ENCODE assay signal across 11 cellular contexts in the genomic region with DNA sequence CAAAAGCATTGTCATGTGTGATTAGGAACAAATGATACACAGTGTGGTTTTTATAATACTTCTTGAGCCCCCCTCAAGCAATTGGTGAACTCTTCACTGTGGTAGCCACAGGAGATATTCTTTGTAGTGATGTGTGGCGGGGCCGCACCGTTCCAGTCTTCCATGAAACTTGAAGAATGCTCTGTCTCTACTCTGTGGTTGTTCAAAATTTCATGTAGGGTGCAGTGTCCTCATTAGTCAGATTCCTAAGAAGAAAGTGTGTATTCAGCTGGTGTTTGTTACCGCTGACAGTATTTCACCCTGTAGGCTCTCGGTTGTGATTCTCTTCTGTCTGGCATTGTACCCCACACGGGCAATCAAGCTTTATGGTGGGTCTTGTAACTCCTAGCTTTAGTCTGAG. TPM values are rescaled to one million over a fixed set of nuclear protein-coding genes. Genes with fewer than 3 reads are reported as not detected.
DNase-seq lines count a peak whose midpoint lies in the region; ATAC-seq and TF ChIP-seq lines count a peak whose summit lies in the region.
"Had no signal": no experiment of that assay in that cellular context is flagged by ENCODE, and none has a peak within 500 bp of the region (broad histone marks: within the 10 kb centered on the region; RNA-seq: fewer than 3 reads in every experiment).

No MANE protein-coding gene starts in this region.

- H3K27me3 Mint-ChIP-seq in T-helper 1 cell treated with Interleukin-12 subunit alpha and Interleukin-12 subunit beta and Interleukin-4 antibody, amounts not matched to agents 30 μg/mL and 1 μg/mL, for 36 hours (ENCODE audit: low read depth), result no peaks in the 10 kb centered on the region

- peaks cover 36% of the 10 kb centered on the region for H3K36me3 Mint-ChIP-seq in T-helper 1 cell treated with Interleukin-12 subunit alpha and Interleukin-12 subunit beta and Interleukin-4 antibody, amounts not matched to agents 30 μg/mL and 1 μg/mL, for 36 hours (ENCODE audit: low read depth)

- H3K9ac ChIP-seq in smooth muscle cell (ENCODE audit: low read depth), result peak overlapping the region; percentile 66

- DNase-seq in T-helper 1 cell (no peak), astrocyte of the hippocampus (ENCODE audit: low read depth, low spot score) (peak; percentile 46), smooth muscle cell (lab: John Stamatoyannopoulos, UW; ENCODE audit: unreplicated experiment) (no peak), DMS153 (lab: John Stamatoyannopoulos, UW) (no peak), NCI-H82 treated with DMSO at 0.1 percent for 48 hours (lab: John Stamatoyannopoulos, UW; ENCODE audit: unreplicated experiment) (no peak)
- DNase-seq: activated effector memory CD4-positive, alpha-beta T cell treated with anti-CD3 and anti-CD28 coated beads, Interleukin-2, amount 50 U/mL, for 16 hours; Peyer's patch had no signal

- H4K20me1 ChIP-seq in smooth muscle cell (ENCODE audit: low read depth), result peaks cover 63% of the 10 kb centered on the region

- H3F3A ChIP-seq in smooth muscle cell (ENCODE audit: low read depth), result no peaks in the 10 kb centered on the region

- no peaks in the 10 kb centered on the region for H3K9me3 Mint-ChIP-seq in T-helper 1 cell treated with Interleukin-12 subunit alpha and Interleukin-12 subunit beta and Interleukin-4 antibody, amounts not matched to agents 30 μg/mL and 1 μg/mL, for 36 hours

- 61% methylated on average over 6 of the region's 6 CpGs for WGBS in smooth muscle cell (ENCODE audit: low lambda C conversion rate)

- H3K36me3 ChIP-seq in smooth muscle cell (ENCODE audit: low read depth), result no peaks in the 10 kb centered on the region

- no peak for TF ChIP-seq CTCF in smooth muscle cell (IDR thresholded peaks at IDR 0.05; ENCODE audit: borderline replicate concordance, insufficient read depth, poor library complexity, severe bottlenecking)

- peaks cover 18% of the 10 kb centered on the region for H3K4me1 ChIP-seq in smooth muscle cell (ENCODE audit: low read depth)

- peaks cover 65% of the 10 kb centered on the region for H3K79me2 ChIP-seq in smooth muscle cell (ENCODE audit: low read depth)

- no peak overlapping the region for H3K4me3 ChIP-seq in smooth muscle cell

- H3K27ac Mint-ChIP-seq in T-helper 1 cell treated with Interleukin-12 subunit alpha and Interleukin-12 subunit beta and Interleukin-4 antibody, amounts not matched to agents 30 μg/mL and 1 μg/mL, for 36 hours, result peak overlapping the region; percentile 84

- H3K27me3 ChIP-seq in smooth muscle cell (ENCODE audit: low read depth), result no peaks in the 10 kb centered on the region
- H3K27me3 ChIP-seq: Peyer's patch had no signal

- peaks cover 63% of the 10 kb centered on the region for H3K4me1 Mint-ChIP-seq in T-helper 1 cell treated with Interleukin-12 subunit alpha and Interleukin-12 subunit beta and Interleukin-4 antibody, amounts not matched to agents 30 μg/mL and 1 μg/mL, for 36 hours (ENCODE audit: low read depth)

- H2AFZ ChIP-seq in smooth muscle cell (ENCODE audit: low read depth), result no peak overlapping the region

- no peaks in the 10 kb centered on the region for H3K9me3 ChIP-seq in smooth muscle cell (replicated peaks; ENCODE audit: low read depth)
- H3K9me3 ChIP-seq: Peyer's patch had no signal

- ATAC-seq in HG02973 (IDR thresholded peaks at IDR 0.05; ENCODE audit: unreplicated experiment), result peak; percentile 9
- ATAC-seq in HG03571 (IDR thresholded peaks at IDR 0.05; ENCODE audit: unreplicated experiment), result no peak

- peak overlapping the region; percentile 91 for H3K27ac ChIP-seq in smooth muscle cell (ENCODE audit: low read depth)
- H3K27ac ChIP-seq: 22Rv1 had no signal

- H3K4me2 ChIP-seq in smooth muscle cell, result peak overlapping the region; percentile 77

- peak overlapping the region; percentile 57 for H3K4me3 Mint-ChIP-seq in T-helper 1 cell treated with Interleukin-12 subunit alpha and Interleukin-12 subunit beta and Interleukin-4 antibody, amounts not matched to agents 30 μg/mL and 1 μg/mL, for 36 hours

RNA-seq across cellular contexts. Expression of gene OTULIN, which starts 10.8 kb away (rescaled TPM):
- total RNA-seq in smooth muscle cell, result 21.2 and 30.3 TPM in 2 replicates
- polyA plus RNA-seq in smooth muscle cell, result 15.8 and 17.6 TPM in 2 replicates
